Comparison of ENCODE assay signal across 8 cellular contexts in the genomic region with DNA sequence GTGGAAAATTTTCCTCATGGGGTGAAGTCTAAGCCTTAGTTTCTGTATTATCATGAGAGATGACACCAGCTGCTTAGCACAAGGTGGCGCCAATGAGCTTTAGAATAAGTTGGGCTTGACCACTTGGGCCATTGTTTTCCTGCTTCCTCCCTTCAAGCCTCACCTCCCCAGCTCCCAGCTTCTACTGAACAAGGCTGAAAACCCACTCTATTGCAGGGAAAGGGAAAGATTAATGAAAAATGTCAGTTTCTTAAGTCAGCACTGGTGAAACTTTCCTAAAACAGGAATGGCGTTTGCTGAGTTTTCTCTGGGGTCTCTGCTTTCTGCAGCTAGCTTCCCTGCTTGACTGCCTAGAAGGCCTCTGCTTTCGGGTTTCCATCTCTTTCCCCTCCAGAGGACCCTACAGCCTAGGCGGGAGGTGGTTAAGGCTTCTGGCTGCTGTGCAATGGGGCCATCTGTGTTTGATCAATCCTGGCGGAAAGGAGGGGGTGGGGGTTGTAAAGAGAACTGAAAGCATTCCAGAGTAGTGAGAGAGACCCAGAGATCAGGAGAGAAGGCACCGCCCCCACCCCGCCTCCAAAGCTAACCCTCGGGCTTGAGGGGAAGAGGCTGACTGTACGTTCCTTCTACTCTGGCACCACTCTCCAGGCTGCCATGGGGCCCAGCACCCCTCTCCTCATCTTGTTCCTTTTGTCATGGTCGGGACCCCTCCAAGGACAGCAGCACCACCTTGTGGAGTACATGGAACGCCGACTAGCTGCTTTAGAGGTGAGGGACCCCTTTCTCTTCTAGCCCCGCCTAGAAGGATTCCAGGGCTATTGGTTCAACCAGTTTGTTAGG. TPM values are rescaled to one million over a fixed set of nuclear protein-coding genes. Genes with fewer than 3 reads are reported as not detected.
DNase-seq lines count a peak whose midpoint lies in the region; ATAC-seq and TF ChIP-seq lines count a peak whose summit lies in the region.

A gene with protein sequence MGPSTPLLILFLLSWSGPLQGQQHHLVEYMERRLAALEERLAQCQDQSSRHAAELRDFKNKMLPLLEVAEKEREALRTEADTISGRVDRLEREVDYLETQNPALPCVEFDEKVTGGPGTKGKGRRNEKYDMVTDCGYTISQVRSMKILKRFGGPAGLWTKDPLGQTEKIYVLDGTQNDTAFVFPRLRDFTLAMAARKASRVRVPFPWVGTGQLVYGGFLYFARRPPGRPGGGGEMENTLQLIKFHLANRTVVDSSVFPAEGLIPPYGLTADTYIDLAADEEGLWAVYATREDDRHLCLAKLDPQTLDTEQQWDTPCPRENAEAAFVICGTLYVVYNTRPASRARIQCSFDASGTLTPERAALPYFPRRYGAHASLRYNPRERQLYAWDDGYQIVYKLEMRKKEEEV (plus strand): TSS at position 612 of the 840 bp plus-strand sequence. CDS start 43 bp downstream, at position 655.

- intact Hi-C loops in psoas muscle (cut with DNase I): loop anchor here (2.0 kb wide), 1 partner anchor 304 kb away; no protein-coding TSS in a partner anchor

- no peaks in the 10 kb centered on the region for H3F3A ChIP-seq in MM.1S (ENCODE audit: insufficient read depth, low read length)

- H3K4me2 ChIP-seq in MM.1S (ENCODE audit: low read depth, low read length): no peak within 1 kb of the TSS

- no peak within 1 kb of the TSS for H3K4me3 ChIP-seq in MM.1S (ENCODE audit: low read length)
- peak within 1 kb of the TSS; percentile 53 for H3K4me3 ChIP-seq in SJCRH30
- H3K4me3 ChIP-seq in psoas muscle: peak within 1 kb of the TSS; percentile 41

- no peak within 1 kb of the TSS for H3K9ac ChIP-seq in MM.1S (ENCODE audit: low read length)

- peak; percentile 54 for DNase-seq in activated CD4-positive, CD25-positive, alpha-beta regulatory T cell treated with anti-CD3 and anti-CD28 coated beads, Interleukin-2, amount 50 U/mL, for 72 hours
- peak; percentile 49 for DNase-seq in MM.1S
- peak; percentile 92 to 96 for DNase-seq in SJCRH30
- DNase-seq in astrocyte of the hippocampus (ENCODE audit: low read depth, low spot score): peak; percentile 93
- peak; percentile 64 to 80 for DNase-seq in hippocampal formation (lab: John Stamatoyannopoulos, UW)
- peak; percentile 82 to 89 for DNase-seq in psoas muscle

- H3K27me3 ChIP-seq in MM.1S (replicated peaks; ENCODE audit: insufficient read depth, low read length) (no peaks in the 10 kb centered on the region), SJCRH30 (no peaks in the 10 kb centered on the region), psoas muscle (ENCODE audit: insufficient read depth in 3 of 3, low read length in 2 of 3) (no peaks in the 10 kb centered on the region)

- no peaks in the 10 kb centered on the region for H3K79me2 ChIP-seq in MM.1S (ENCODE audit: low read length)

- TF ChIP-seq CTCF in MM.1S (IDR thresholded peaks at IDR 0.05; ENCODE audit: low read length): peak; percentile 49
- peak; percentile 74 for TF ChIP-seq CTCF in psoas muscle (IDR thresholded peaks at IDR 0.05)

- ATAC-seq in activated CD4-positive, CD25-positive, alpha-beta regulatory T cell treated with anti-CD3 and anti-CD28 coated beads, Interleukin-2, amount 50 U/mL, for 24 hours: no peak
- ATAC-seq in psoas muscle (peak; percentile 62 to 76 (median 74)), GM19328 (IDR thresholded peaks at IDR 0.05; ENCODE audit: unreplicated experiment) (no peak)

- no peaks in the 10 kb centered on the region for H3K4me1 ChIP-seq in MM.1S (ENCODE audit: low read length)
- H3K4me1 ChIP-seq in SJCRH30: peaks cover 55% of the 10 kb centered on the region
- peaks cover 49% of the 10 kb centered on the region for H3K4me1 ChIP-seq in psoas muscle

- H2AFZ ChIP-seq in MM.1S (ENCODE audit: low read length): no peak within 1 kb of the TSS

- H4K20me1 ChIP-seq in MM.1S (ENCODE audit: insufficient read depth, low read length): no peaks in the 10 kb centered on the region; the same call in 1 of the 2 replicates

- H3K27ac ChIP-seq in MM.1S (ENCODE audit: low read length) (no peak within 1 kb of the TSS), SJCRH30 (peak within 1 kb of the TSS; percentile 90), psoas muscle (peak within 1 kb of the TSS; percentile 85)

- H3K36me3 ChIP-seq in MM.1S (replicated peaks; ENCODE audit: insufficient read depth, low read length) (no peaks in the 10 kb centered on the region), SJCRH30 (peaks cover 3% of the 10 kb centered on the region; the same call in 1 of the 2 replicates), psoas muscle (ENCODE audit: insufficient read depth in 1 of 2, low read depth in 1 of 2) (peaks cover 0 to 8% of the 10 kb centered on the region in 2 donors)

- H3K9me3 ChIP-seq in MM.1S (replicated peaks; ENCODE audit: insufficient read depth, low read length) (no peaks in the 10 kb centered on the region), SJCRH30 (replicated peaks) (no peaks in the 10 kb centered on the region), psoas muscle (no peaks in the 10 kb centered on the region)

- H3K9me2 ChIP-seq in MM.1S (replicated peaks; ENCODE audit: insufficient read depth, low read length): no peaks in the 10 kb centered on the region

- WGBS in psoas muscle, 3 donors: 31 to 35% (median 33%) methylated on average over 13 of the region's 13 CpGs

RNA-seq across cellular contexts. Expression of the gene that starts here (rescaled TPM):
- 96.5 and 104 TPM in 2 replicates for total RNA-seq in SJCRH30 (2014; rRNA removed; shearing (Covaris generic))
- 10 to 100 TPM in 2 of 4 donors, 1 to 10 TPM in 2; 8.2 to 15.8 (median 10.7) TPM for total RNA-seq in psoas muscle
- polyA plus RNA-seq in psoas muscle: 10 to 100 TPM in 1 of 3 donors, 1 to 10 TPM in 2; 6.4 to 13.5 (median 9.9) TPM

Comparison
In these comparisons a context has a peak if more than half of its experiments do, and no peak if none do; other contexts are left out.
1. ATAC-seq: peak in psoas muscle (4 of 4); none in activated CD4-positive, CD25-positive, alpha-beta regulatory T cell treated with anti-CD3 and anti-CD28 coated beads, Interleukin-2, amount 50 U/mL, for 24 hours (0 of 2) and GM19328 (single experiment).
2. Peak in every context shown above with its lines, with median percentiles within 50 percentile points of each other: DNase-seq.